In genomic region chr7:123747620-123748141, GRCh38 we compare ENCODE assay signal across 8 cellular contexts. TPM values are rescaled to one million over a fixed set of nuclear protein-coding genes. Genes with fewer than 3 reads are reported as not detected.
DNase-seq lines count a peak whose midpoint lies in the region; ATAC-seq and TF ChIP-seq lines count a peak whose summit lies in the region.

No MANE protein-coding gene starts in this region.

- H3K36me3 ChIP-seq in liver (ENCODE audit: control insufficient read depth in 4 of 4, insufficient read depth in 3 of 4, low read depth in 1 of 4, low read length in 3 of 4) = no peaks in the 10 kb centered on the region

- DNase-seq in activated gamma-delta T cell treated with Interleukin-2 at 50 U/mL for 16 hours (peak; percentile 5), activated gamma-delta T cell (lab: John Stamatoyannopoulos, UW) (no peak), NCI-H2029 treated with DMSO at 0.1 percent for 48 hours (lab: John Stamatoyannopoulos, UW) (peak; percentile 71), ecto neural progenitor cell (ENCODE audit: low spot score) (peak; percentile 77)
- DNase-seq in stimulated activated CD4-positive, alpha-beta T cell treated with anti-CD3 and anti-CD28 coated beads, TNF-alpha, amount 100 ng/mL, for 24 hours (ENCODE audit: low read depth in 3 of 3) = peak in 2 of 3 experiments; percentile 3 to 26

- WGBS in liver = under 1% methylated on average over 12 of the region's 12 CpGs

- peak overlapping the region; percentile 93 to 99 for H3K27ac ChIP-seq in liver (ENCODE audit: low read depth in 1 of 2, low read length in 2 of 2)

- ATAC-seq in HG03378 (IDR thresholded peaks at IDR 0.05; ENCODE audit: unreplicated experiment) = no peak

- no peaks in the 10 kb centered on the region for H3K9me3 ChIP-seq in liver (ENCODE audit: control insufficient read depth in 4 of 4, low read length in 3 of 4)

- H3K4me1 ChIP-seq in liver (ENCODE audit: control insufficient read depth in 4 of 4, insufficient read depth in 4 of 4, low read length in 3 of 4) = peaks cover 7 to 40% (median 18%) of the 10 kb centered on the region in 4 donors

- peak in 1 of 2 donors; percentile 45 for TF ChIP-seq RAD21 in liver (IDR thresholded peaks at IDR 0.05)

- H3K4me3 ChIP-seq in WI38 (ENCODE audit: low read depth, low read length) = peak overlapping the region; percentile 98
- peak overlapping the region; percentile 83 to 95 (median 93) for H3K4me3 ChIP-seq in liver (ENCODE audit: low read depth in 1 of 3, low read length in 3 of 3)

- TF ChIP-seq CTCF in WI38 (IDR thresholded peaks at IDR 0.05; ENCODE audit: low read depth, low read length) (no peak), liver (IDR thresholded peaks at IDR 0.05; ENCODE audit: low read depth, low read length, missing input control) (no peak)

- peak overlapping the region; percentile 86 to 94 for H3K9ac ChIP-seq in liver (ENCODE audit: low read depth in 1 of 2, low read length in 2 of 2)

- H3K27me3 ChIP-seq in liver (ENCODE audit: control insufficient read depth in 4 of 4, insufficient read depth in 4 of 4, low read length in 3 of 4) = no peaks in the 10 kb centered on the region

TF ChIP-seq in liver, 16 proteins besides CTCF, POLR2A, EP300 and RAD21:
- no peak for TF ChIP-seq EGR1 (IDR thresholded peaks at IDR 0.05; ENCODE audit: low read depth in 2 of 2)
- no peak for TF ChIP-seq ZBTB33 (IDR thresholded peaks at IDR 0.05)
- no peak for TF ChIP-seq MAX (IDR thresholded peaks at IDR 0.05)
- no peak for TF ChIP-seq FOXA1 (IDR thresholded peaks at IDR 0.05)
- TF ChIP-seq SP1 (IDR thresholded peaks at IDR 0.05) = peak; percentile 63
- TF ChIP-seq FOXA2 (IDR thresholded peaks at IDR 0.05) = peak; percentile 31
- no peak for TF ChIP-seq JUND (IDR thresholded peaks at IDR 0.05)
- peak; percentile 27 for TF ChIP-seq REST (IDR thresholded peaks at IDR 0.05)
- peak; percentile 60 for TF ChIP-seq YY1 (IDR thresholded peaks at IDR 0.05)
- peak; percentile 1 to 14 for TF ChIP-seq HNF4A (conservative IDR thresholded peaks at IDR 0.05)
- no peak for TF ChIP-seq HNF4G (IDR thresholded peaks at IDR 0.05)
- TF ChIP-seq RXRA (IDR thresholded peaks at IDR 0.05) = peak; percentile 63 to 78
- TF ChIP-seq TAF1 (conservative IDR thresholded peaks at IDR 0.05) = peak; percentile 74
- no peak for TF ChIP-seq ATF3 (IDR thresholded peaks at IDR 0.05)

RNA-seq across cellular contexts. Expression of gene WASL, which starts 1.1 kb away (rescaled TPM):
- 10 to 100 TPM; 18.2 to 20.7 TPM for total RNA-seq in liver
- polyA plus RNA-seq in liver = 10 to 100 TPM; 12.9 to 18.1 TPM
